32 cellular contexts compared by ENCODE assay signal in the genomic region with DNA sequence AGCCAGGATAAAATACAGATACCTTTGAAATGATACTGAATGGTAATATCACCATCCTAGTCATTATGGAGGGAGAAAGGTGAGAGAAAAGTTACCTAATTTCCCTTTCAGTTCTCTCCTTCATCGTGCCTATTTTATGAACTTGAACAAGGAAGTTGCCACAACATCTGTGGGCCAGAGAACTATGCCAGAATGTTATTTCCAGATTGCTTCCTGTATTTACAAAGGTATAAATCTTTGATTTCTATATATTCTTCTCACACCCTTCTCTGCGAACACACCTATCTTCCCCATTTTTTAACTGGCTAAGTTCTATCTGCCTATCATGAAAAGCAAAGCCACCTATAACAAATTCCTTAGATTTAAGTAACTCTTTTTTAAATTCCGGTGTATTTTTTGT.
"Had no signal": no experiment of that assay in that cellular context is flagged by ENCODE, and none has a peak within 500 bp of the region (broad histone marks: within the 10 kb centered on the region; RNA-seq: fewer than 3 reads in every experiment).

No MANE protein-coding gene starts in this region.

- H3K4me3 ChIP-seq: adrenal gland, body of pancreas, breast epithelium had no signal

- H3K27me3 ChIP-seq: adrenal gland, body of pancreas, brain microvascular endothelial cell had no signal

- H3K9me3 ChIP-seq: adrenal gland, body of pancreas, breast epithelium had no signal

- ATAC-seq: activated CD8-positive, alpha-beta T cell treated with anti-CD3 and anti-CD28 coated beads for 36 hours; activated naive CD4-positive, alpha-beta T cell treated with anti-CD3 and anti-CD28 coated beads, Interleukin-2, amount 50 U/mL, for 72 hours; activated T-cell treated with anti-CD3 and anti-CD28 coated beads, Interleukin-2, amount 50 U/mL, for 4 hours; activated T-cell treated with anti-CD3 and anti-CD28 coated beads, Interleukin-2, amount 50 U/mL, for 72 hours; activated T-helper 17 cell treated with anti-CD3 and anti-CD28 coated beads, Interleukin-2, amount 50 U/mL, for 72 hours; body of pancreas had no signal

- DNase-seq: activated B cell treated with CpG ODN at 0.5 μM for 24 hours; activated CD4-positive, alpha-beta memory T cell treated with anti-CD3 and anti-CD28 coated beads for 36 hours; activated CD4-positive, alpha-beta T cell treated with anti-CD3 and anti-CD28 coated beads for 4 hours; activated CD4-positive, alpha-beta T cell treated with anti-CD3 and anti-CD28 coated beads, Interleukin-2, amount 10 ng/mL, durations not matched to agents 24 days and 14 days; activated CD4-positive, alpha-beta T cell treated with anti-CD3 and anti-CD28 coated beads, Interleukin-2, amount 50 U/mL, for 1 hour; activated CD4-positive, alpha-beta T cell treated with anti-CD3 and anti-CD28 coated beads, Interleukin-2, amount 50 U/mL, for 4 hours; activated CD4-positive, CD25-positive, alpha-beta regulatory T cell treated with anti-CD3 and anti-CD28 coated beads, Interleukin-2, amount 50 U/mL, for 72 hours; activated CD8-positive, alpha-beta memory T cell treated with anti-CD3 and anti-CD28 coated beads, Interleukin-2, amount 50 U/mL, for 4 hours; activated CD8-positive, alpha-beta T cell treated with anti-CD3 and anti-CD28 coated beads for 36 hours; activated effector memory CD4-positive, alpha-beta T cell treated with anti-CD3 and anti-CD28 coated beads, Interleukin-2, amount 50 U/mL, for 16 hours; activated gamma-delta T cell treated with Interleukin-2 at 50 U/mL for 16 hours; activated naive CD4-positive, alpha-beta T cell; activated naive CD4-positive, alpha-beta T cell treated with anti-CD3 and anti-CD28 coated beads for 36 hours; activated naive CD4-positive, alpha-beta T cell treated with anti-CD3 and anti-CD28 coated beads, Interleukin-2, amount 50 U/mL, for 16 hours; activated naive CD8-positive, alpha-beta T cell treated with anti-CD3 and anti-CD28 coated beads for 36 hours; activated T-cell treated with anti-CD3 and anti-CD28 coated beads for 4 hours; activated T-cell treated with anti-CD3 and anti-CD28 coated beads, Interleukin-2, amount 50 U/mL, for 1 hour; activated T-cell treated with anti-CD3 and anti-CD28 coated beads, Interleukin-2, amount 50 U/mL, for 4 hours; activated T-cell treated with anti-CD3 and anti-CD28 coated beads, Interleukin-2, amount 50 U/mL, for 72 hours; adrenal gland; amniotic stem cell; aorta; body of pancreas; brain microvascular endothelial cell; central memory CD4-positive, alpha-beta T cell; T-helper 1 cell; T-helper 2 cell; T-helper 9 cell had no signal

- H3K4me1 ChIP-seq: adrenal gland, body of pancreas, breast epithelium had no signal

- H3K36me3 ChIP-seq: adrenal gland, brain microvascular endothelial cell had no signal

- H3K27ac ChIP-seq: adrenal gland, body of pancreas, brain microvascular endothelial cell, breast epithelium, VCaP had no signal
